ENCODE assay signal across 10 cellular contexts in genomic region chr7:42945821-42946615, GRCh38. TPM values are rescaled to one million over a fixed set of nuclear protein-coding genes. Genes with fewer than 3 reads are reported as not detected.
DNase-seq lines count a peak whose midpoint lies in the region; ATAC-seq, FAIRE-seq and TF ChIP-seq lines count a peak whose summit lies in the region.
"Had no signal": no experiment of that assay in that cellular context is flagged by ENCODE, and none has a peak within 500 bp of the region (broad histone marks: within the 10 kb centered on the region; RNA-seq: fewer than 3 reads in every experiment).

No MANE protein-coding gene starts in this region.

- no peak for TF ChIP-seq CTCF in fibroblast of villous mesenchyme (IDR thresholded peaks at IDR 0.05; ENCODE audit: insufficient read depth, low read depth, low read length)

- DNase-seq in GM12891 (ENCODE audit: insufficient read length, low spot score) (no peak), fibroblast of villous mesenchyme (ENCODE audit: low read depth) (peak; percentile 15), SW480 (ENCODE audit: low spot score) (no peak), NCI-H774 (lab: John Stamatoyannopoulos, UW) (no peak), DMS53 treated with DMSO at 0.1 percent for 48 hours (lab: John Stamatoyannopoulos, UW; ENCODE audit: unreplicated experiment) (no peak), NOMO-1 treated with DMSO at 0.1 percent for 48 hours (lab: John Stamatoyannopoulos, UW; ENCODE audit: unreplicated experiment) (no peak)
- DNase-seq: H9 had no signal

- no peak for TF ChIP-seq POLR2A in GM12891 (IDR thresholded peaks at IDR 0.05; ENCODE audit: low read depth, low read length)

- peak; percentile 61 for ATAC-seq in GM21515 (IDR thresholded peaks at IDR 0.05; ENCODE audit: unreplicated experiment)
- ATAC-seq in HG03558 (IDR thresholded peaks at IDR 0.05; ENCODE audit: extremely low read depth, unreplicated experiment) = peak; percentile 44

- H3K4me3 ChIP-seq in fibroblast of villous mesenchyme (ENCODE audit: low read depth, low read length) = peak overlapping the region; percentile 33
- H3K4me3 ChIP-seq: SK-N-MC had no signal

- FAIRE-seq in GM12891 (lab: Jason Lieb, UNC) = peak; percentile 71

TF ChIP-seq in GM12891, 5 proteins besides CTCF, POLR2A, EP300 and RAD21:
- TF ChIP-seq PAX5 (IDR thresholded peaks at IDR 0.05; ENCODE audit: insufficient read depth, low read length, severe bottlenecking) (no peak), POLR2AphosphoS5 (IDR thresholded peaks at IDR 0.05; ENCODE audit: low read depth, low read length) (no peak)

RNA-seq across cellular contexts. Expression of gene MRPL32, which starts 13.8 kb away (rescaled TPM):
- 60.2 TPM for polyA plus RNA-seq in GM12891 (2012; ENCODE audit: low read depth, missing spikeins)
- total RNA-seq in fibroblast of villous mesenchyme = 40.3 and 46.6 TPM in 2 replicates

RNA-seq across cellular contexts. Expression of gene PSMA2, which starts 14.0 kb away (rescaled TPM):
- polyA plus RNA-seq in GM12891 (2012; ENCODE audit: low read depth, missing spikeins) = 220 TPM
- total RNA-seq in fibroblast of villous mesenchyme = 55.1 and 67.8 TPM in 2 replicates

RNA-seq across cellular contexts. Expression of gene C7orf25, which starts 34.1 kb away (rescaled TPM):
- 1.1 TPM for polyA plus RNA-seq in GM12891 (2012; ENCODE audit: low read depth, missing spikeins)
- 4.5 and 5.2 TPM in 2 replicates for total RNA-seq in fibroblast of villous mesenchyme
